Comparison of ENCODE assay signal across 30 cellular contexts in genomic region chr22:23161574-23161973, GRCh38. TPM values are rescaled to one million over a fixed set of nuclear protein-coding genes. Genes with fewer than 3 reads are reported as not detected.
"Had no signal": no experiment of that assay in that cellular context is flagged by ENCODE, and none has a peak within 500 bp of the region (broad histone marks: within the 10 kb centered on the region; RNA-seq: fewer than 3 reads in every experiment).

No MANE protein-coding gene starts in this region.

- ATAC-seq: activated CD8-positive, alpha-beta T cell treated with anti-CD3 and anti-CD28 coated beads for 36 hours; activated T-cell treated with anti-CD3 and anti-CD28 coated beads, Interleukin-2, amount 50 U/mL, for 4 hours; activated T-helper 17 cell treated with anti-CD3 and anti-CD28 coated beads, Interleukin-2, amount 50 U/mL, for 72 hours; body of pancreas; WTC11 had no signal

- H3K27me3 Mint-ChIP-seq: activated CD8-positive, alpha-beta T cell treated with anti-CD3 and anti-CD28 coated beads for 36 hours; activated naive CD8-positive, alpha-beta T cell; activated T-helper 17 cell treated with anti-CD3 and anti-CD28 coated beads, Interleukin-2, amount 50 U/mL, for 72 hours had no signal

- DNase-seq: activated CD4-positive, alpha-beta T cell treated with anti-CD3 and anti-CD28 coated beads for 1 hour; activated CD4-positive, alpha-beta T cell treated with anti-CD3 and anti-CD28 coated beads for 48 hours; activated CD4-positive, alpha-beta T cell treated with anti-CD3 and anti-CD28 coated beads, Interleukin-2, amount 50 U/mL, for 1 hour; activated CD4-positive, alpha-beta T cell treated with anti-CD3 and anti-CD28 coated beads, Interleukin-2, amount 50 U/mL, for 48 hours; activated CD8-positive, alpha-beta memory T cell treated with anti-CD3 and anti-CD28 coated beads for 24 hours; activated CD8-positive, alpha-beta T cell treated with anti-CD3 and anti-CD28 coated beads for 36 hours; activated effector memory CD4-positive, alpha-beta T cell treated with Interleukin-2 at 50 U/mL for 16 hours; activated gamma-delta T cell treated with Interleukin-2 at 50 U/mL for 16 hours; activated naive CD4-positive, alpha-beta T cell treated with anti-CD3 and anti-CD28 coated beads, Interleukin-2, amount 50 U/mL, for 16 hours; activated naive CD4-positive, alpha-beta T cell treated with Interleukin-2 at 50 U/mL for 16 hours; activated T-cell treated with anti-CD3 and anti-CD28 coated beads, Interleukin-2, amount 50 U/mL, for 4 hours; amniotic stem cell; anterior cingulate cortex; body of pancreas; caudate nucleus; effector CD8-positive, alpha-beta T cell; esophagus squamous epithelium; foreskin melanocyte; head of caudate nucleus; T-helper 2 cell had no signal

- H3K36me3 Mint-ChIP-seq: activated naive CD8-positive, alpha-beta T cell; WTC11 had no signal

- H3K4me1 Mint-ChIP-seq: activated T-helper 17 cell treated with anti-CD3 and anti-CD28 coated beads, Interleukin-2, amount 50 U/mL, for 72 hours had no signal

- H3K4me3 Mint-ChIP-seq: activated CD8-positive, alpha-beta T cell treated with anti-CD3 and anti-CD28 coated beads for 36 hours; activated naive CD8-positive, alpha-beta T cell; activated T-cell treated with anti-CD3 and anti-CD28 coated beads, Interleukin-2, amount 50 U/mL, for 4 hours; activated T-helper 17 cell treated with anti-CD3 and anti-CD28 coated beads, Interleukin-2, amount 50 U/mL, for 72 hours; WTC11 had no signal

- FAIRE-seq: colon, endometrium, endothelial cell of umbilical vein had no signal

- H3K9me3 Mint-ChIP-seq: activated CD8-positive, alpha-beta T cell treated with anti-CD3 and anti-CD28 coated beads for 36 hours; activated T-cell treated with anti-CD3 and anti-CD28 coated beads, Interleukin-2, amount 50 U/mL, for 4 hours; activated T-helper 17 cell treated with anti-CD3 and anti-CD28 coated beads, Interleukin-2, amount 50 U/mL, for 72 hours; WTC11 had no signal

- H3K27me3 ChIP-seq: body of pancreas, esophagus squamous epithelium had no signal

- H3K36me3 ChIP-seq: esophagus squamous epithelium had no signal

- H3K4me3 ChIP-seq: body of pancreas, esophagus squamous epithelium had no signal

- H3K27ac ChIP-seq: body of pancreas, epithelial cell of prostate, esophagus squamous epithelium had no signal

- H3K27ac Mint-ChIP-seq: activated CD8-positive, alpha-beta T cell treated with anti-CD3 and anti-CD28 coated beads for 36 hours; activated naive CD8-positive, alpha-beta T cell; activated T-helper 17 cell treated with anti-CD3 and anti-CD28 coated beads, Interleukin-2, amount 50 U/mL, for 72 hours; WTC11 had no signal

- H3K4me1 ChIP-seq: body of pancreas had no signal

- H3K9me3 ChIP-seq: body of pancreas, esophagus squamous epithelium had no signal

RNA-seq across cellular contexts. Expression of gene RAB36, which starts 16.3 kb away (rescaled TPM):
- total RNA-seq: T-helper 1 cell treated with Interleukin-12 subunit alpha and Interleukin-12 subunit beta and Interleukin-4 antibody, amounts not matched to agents 30 ng/mL and 1 ng/mL, for 36 hours had no signal

RNA-seq across cellular contexts. Expression of gene RSPH14, which starts 19.8 kb away (rescaled TPM):
- total RNA-seq: activated CD8-positive, alpha-beta T cell treated with anti-CD3 and anti-CD28 coated beads for 36 hours; activated T-cell treated with anti-CD3 and anti-CD28 coated beads, Interleukin-2, amount 50 U/mL, for 4 hours; activated T-helper 17 cell treated with anti-CD3 and anti-CD28 coated beads, Interleukin-2, amount 50 U/mL, for 72 hours; chondrocyte; endothelial cell of umbilical vein; esophagus squamous epithelium; T-helper 1 cell treated with Interleukin-12 subunit alpha and Interleukin-12 subunit beta and Interleukin-4 antibody, amounts not matched to agents 30 ng/mL and 1 ng/mL, for 36 hours; WTC11 had no signal
- polyA plus RNA-seq: endothelial cell of umbilical vein, fibroblast of lung had no signal
